In genomic region chr3:138359549-138360271, GRCh38 we compare ENCODE assay signal across 1 cellular context.
TF ChIP-seq lines count a peak whose summit lies in the region.

No MANE protein-coding gene starts in this region.

TF ChIP-seq in HepG2, 621 proteins besides CTCF, POLR2A, EP300 and RAD21 (continued from another document and continues in another):
- TF ChIP-seq DZIP1 (CRISPR knock-in tag; IDR thresholded peaks at IDR 0.05) (no peak), FOXO1 (CRISPR knock-in tag; IDR thresholded peaks at IDR 0.05) (no peak), ZSCAN9 (CRISPR knock-in tag; IDR thresholded peaks at IDR 0.05; ENCODE audit: borderline replicate concordance) (no peak), ZSCAN12 (CRISPR knock-in tag; IDR thresholded peaks at IDR 0.05) (no peak), KLF9 (CRISPR knock-in tag; IDR thresholded peaks at IDR 0.05; ENCODE audit: low read depth) (no peak), ZNF121 (CRISPR knock-in tag; IDR thresholded peaks at IDR 0.05) (0 out of 2 replicates have a peak, but pooled peaks have one; percentile 24), ZMYM4 (CRISPR knock-in tag; IDR thresholded peaks at IDR 0.05) (peak; percentile 25; the same call in 1 of the 2 replicates), HNF1A (IDR thresholded peaks at IDR 0.05; ENCODE audit: low read depth) (no peak), HNF1A (CRISPR knock-in tag; IDR thresholded peaks at IDR 0.05; ENCODE audit: borderline replicate concordance) (no peak), SUZ12 (IDR thresholded peaks at IDR 0.05; ENCODE audit: low read depth, low read length) (no peak), ZZZ3 (CRISPR knock-in tag; IDR thresholded peaks at IDR 0.05; ENCODE audit: borderline replicate concordance) (no peak), SOX6 (IDR thresholded peaks at IDR 0.05) (no peak), SOX6 (CRISPR knock-in tag; IDR thresholded peaks at IDR 0.05) (peak; percentile 41; the same call in 1 of the 2 replicates), MAF1 (CRISPR knock-in tag; IDR thresholded peaks at IDR 0.05; ENCODE audit: borderline replicate concordance) (no peak), RNF219 (CRISPR knock-in tag; IDR thresholded peaks at IDR 0.05) (no peak), ZBTB26 (CRISPR knock-in tag; IDR thresholded peaks at IDR 0.05; ENCODE audit: borderline replicate concordance) (no peak), TP53 (CRISPR knock-in tag; conservative IDR thresholded peaks at IDR 0.05) (no peak), NFAT5 (CRISPR knock-in tag; IDR thresholded peaks at IDR 0.05) (no peak), ZBTB46 (CRISPR knock-in tag; IDR thresholded peaks at IDR 0.05; ENCODE audit: borderline replicate concordance) (no peak), ATF1 (CRISPR knock-in tag; IDR thresholded peaks at IDR 0.05) (no peak), CERS6 (CRISPR knock-in tag; IDR thresholded peaks at IDR 0.05) (no peak), PRDM15 (CRISPR knock-in tag; IDR thresholded peaks at IDR 0.05) (no peak), FOXA1 (IDR thresholded peaks at IDR 0.05) (no peak), FOXA1 (CRISPR knock-in tag; IDR thresholded peaks at IDR 0.05) (peak; percentile 97), ZNF431 (CRISPR knock-in tag; IDR thresholded peaks at IDR 0.05; ENCODE audit: borderline replicate concordance, low read depth) (no peak), BHLHE40 (IDR thresholded peaks at IDR 0.05; ENCODE audit: low read length) (peak; percentile 93), ZNF792 (CRISPR knock-in tag; IDR thresholded peaks at IDR 0.05) (no peak), ZMYM2 (CRISPR knock-in tag; IDR thresholded peaks at IDR 0.05) (no peak), ZFP41 (CRISPR knock-in tag; IDR thresholded peaks at IDR 0.05; ENCODE audit: borderline replicate concordance) (no peak), MED13 (CRISPR knock-in tag; IDR thresholded peaks at IDR 0.05) (no peak), YEATS4 (CRISPR knock-in tag; IDR thresholded peaks at IDR 0.05; ENCODE audit: borderline replicate concordance) (no peak), ZNF503 (CRISPR knock-in tag; IDR thresholded peaks at IDR 0.05) (no peak), ZKSCAN5 (CRISPR knock-in tag; IDR thresholded peaks at IDR 0.05) (no peak)
